Comparison of ENCODE assay signal across 16 cellular contexts in genomic region chr4:156892695-156893211, GRCh38.
DNase-seq lines count a peak whose midpoint lies in the region; TF ChIP-seq lines count a peak whose summit lies in the region.
"Had no signal": no experiment of that assay in that cellular context is flagged by ENCODE, and none has a peak within 500 bp of the region (broad histone marks: within the 10 kb centered on the region; RNA-seq: fewer than 3 reads in every experiment).

No MANE protein-coding gene starts in this region.

- peaks cover 16% of the 10 kb centered on the region for H4K20me1 ChIP-seq in osteoblast (ENCODE audit: insufficient read depth, low read length)

- H3K9me3 ChIP-seq in osteoblast (ENCODE audit: low read depth, low read length) = no peaks in the 10 kb centered on the region

- no peak overlapping the region for H3K27ac ChIP-seq in osteoblast (ENCODE audit: low read depth, low read length)
- H3K27ac ChIP-seq: C4-2B had no signal

- TF ChIP-seq CTCF in osteoblast (IDR thresholded peaks at IDR 0.05; ENCODE audit: extremely low read depth, low read depth, low read length) = no peak

- H3K79me2 ChIP-seq in osteoblast (ENCODE audit: insufficient read depth, low read length) = peaks cover 90% of the 10 kb centered on the region

- peaks cover 25% of the 10 kb centered on the region for H3K4me1 ChIP-seq in osteoblast (ENCODE audit: insufficient read depth, low read length)

- DNase-seq in NOMO-1 (lab: John Stamatoyannopoulos, UW; ENCODE audit: unreplicated experiment in 2 of 2) (peak; percentile 3 to 39), NOMO-1 treated with dmso at 0.1 percent for 144 hours (lab: John Stamatoyannopoulos, UW; ENCODE audit: unreplicated experiment) (no peak), GM03348 (ENCODE audit: low spot score) (peak; percentile 6), amniotic epithelial cell (ENCODE audit: low read depth) (peak; percentile 10), left kidney (ENCODE audit: low read depth, low spot score) (peak; percentile 80), osteoblast (ENCODE audit: insufficient read length, low spot score, missing footprints) (no peak), dedifferentiated amniotic fluid mesenchymal stem cell (ENCODE audit: extremely low spot score) (no peak), AML-193 (lab: John Stamatoyannopoulos, UW) (no peak)
- DNase-seq: KBM-7, NCI-H1105, NCI-H1694 treated with DMSO at 0.1 percent for 48 hours, NCI-H2107, NCI-H2227 treated with DMSO at 0.1 percent for 48 hours, NCI-H524 treated with DMSO at 0.1 percent for 48 hours, T-helper 1 cell had no signal

- H2AFZ ChIP-seq in osteoblast (ENCODE audit: low read length) = no peak overlapping the region

- H3K4me3 ChIP-seq in osteoblast (ENCODE audit: insufficient read depth, low read length) = no peak overlapping the region

- no peaks in the 10 kb centered on the region for H3K27me3 ChIP-seq in osteoblast (ENCODE audit: insufficient read depth, low read length)

- H3K36me3 ChIP-seq in osteoblast (ENCODE audit: insufficient read depth, low read length) = no peaks in the 10 kb centered on the region

- no peak overlapping the region for H3K4me2 ChIP-seq in osteoblast (ENCODE audit: insufficient read depth, low read length)

Comparison
In these comparisons a context has a peak if more than half of its experiments do, and no peak if none do; other contexts are left out.
1. DNase-seq: peak in NOMO-1 (2 of 2), GM03348 (single experiment), amniotic epithelial cell (single experiment) and left kidney (single experiment); none in NOMO-1 treated with dmso at 0.1 percent for 144 hours (single experiment), osteoblast (single experiment), dedifferentiated amniotic fluid mesenchymal stem cell (single experiment) and AML-193 (0 of 2).